13 cellular contexts compared by ENCODE assay signal in the genomic region with DNA sequence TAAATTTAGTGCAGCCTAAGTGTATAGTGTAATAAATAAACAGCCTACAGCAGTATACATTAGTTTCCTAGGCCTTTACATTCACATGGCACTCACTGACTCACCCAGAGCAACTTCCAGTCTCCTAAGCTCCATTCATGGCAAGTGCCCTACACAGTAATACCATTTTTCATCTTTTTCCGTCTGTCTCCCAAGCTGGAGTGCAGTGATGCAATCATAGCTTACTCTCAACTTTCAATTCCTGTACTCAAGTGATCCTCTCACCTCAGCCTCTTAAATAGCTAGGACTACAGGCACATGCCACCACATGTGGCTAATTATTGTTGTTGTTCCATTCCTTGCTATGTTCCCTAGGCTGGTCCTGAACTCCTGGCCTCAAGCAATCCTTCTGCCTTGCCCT. TPM values are rescaled to one million over a fixed set of nuclear protein-coding genes. Genes with fewer than 3 reads are reported as not detected.
DNase-seq lines count a peak whose midpoint lies in the region; ATAC-seq, FAIRE-seq and TF ChIP-seq lines count a peak whose summit lies in the region.
"Had no signal": no experiment of that assay in that cellular context is flagged by ENCODE, and none has a peak within 500 bp of the region (broad histone marks: within the 10 kb centered on the region; RNA-seq: fewer than 3 reads in every experiment).

No MANE protein-coding gene starts in this region.

- no peaks in the 10 kb centered on the region for H3K27me3 ChIP-seq in bronchial epithelial cell (ENCODE audit: control insufficient read depth, insufficient read depth, low read length)
- H3K27me3 ChIP-seq: thyroid gland had no signal

- H3K9me3 Mint-ChIP-seq in IgD-negative memory B cell = no peaks in the 10 kb centered on the region
- H3K9me3 Mint-ChIP-seq in memory B cell = peaks cover 3% of the 10 kb centered on the region

- no peaks in the 10 kb centered on the region for H3K36me3 ChIP-seq in bronchial epithelial cell (ENCODE audit: control insufficient read depth, insufficient read depth, low read length)
- H3K36me3 ChIP-seq: thyroid gland had no signal

- ATAC-seq in memory B cell (ENCODE audit: low read depth) (peak; percentile 75), HG02852 (IDR thresholded peaks at IDR 0.05; ENCODE audit: unreplicated experiment) (no peak), GM18520 (IDR thresholded peaks at IDR 0.05; ENCODE audit: unreplicated experiment) (no peak)

- H3K27me3 Mint-ChIP-seq in IgD-negative memory B cell (no peaks in the 10 kb centered on the region), memory B cell (no peaks in the 10 kb centered on the region)

- no peak for FAIRE-seq in bronchial epithelial cell (lab: Jason Lieb, UNC)

- DNase-seq in ELR (ENCODE audit: low read depth) (peak; percentile 8), bronchial epithelial cell (ENCODE audit: low read depth) (peak; percentile 70), memory B cell (ENCODE audit: low spot score in 2 of 2) (no peak), GM10248 (ENCODE audit: extremely low spot score) (no peak), NCI-H446 treated with DMSO at 0.1 percent for 48 hours (lab: John Stamatoyannopoulos, UW) (no peak)
- DNase-seq: activated CD8-positive, alpha-beta memory T cell treated with anti-CD3 and anti-CD28 coated beads, Interleukin-2, amount 50 U/mL, for 4 hours; cortex of kidney; stimulated activated CD4-positive, alpha-beta T cell treated with anti-CD3 and anti-CD28 coated beads, Interleukin-4, amount 100 ng/mL, for 24 hours; T-helper 1 cell; thyroid gland had no signal

- CTCF ChIA-PET in GM10248 (lab: Yijun Ruan, JAX) = interaction anchor here (1.0 to 1.6 kb wide), 4 partner anchors 9 to 65 kb away, joined by 3 to 5 read pairs (median 4); no protein-coding TSS in a partner anchor

- H3K4me3 Mint-ChIP-seq in IgD-negative memory B cell = peak overlapping the region in 2 of 4 donors; percentile 71 to 78
- peak overlapping the region; percentile 3 for H3K4me3 Mint-ChIP-seq in memory B cell

- H3K4me3 ChIP-seq in bronchial epithelial cell (ENCODE audit: low read depth, low read length) = no peak overlapping the region
- H3K4me3 ChIP-seq: thyroid gland had no signal

- no peak for TF ChIP-seq CTCF in bronchial epithelial cell (IDR thresholded peaks at IDR 0.05; ENCODE audit: insufficient read depth, low read length, severe bottlenecking)
- no peak for TF ChIP-seq CTCF in GM10248 (IDR thresholded peaks at IDR 0.05; ENCODE audit: control extremely low read depth, extremely low read depth, low read depth, missing control alignments)

- peak overlapping the region; percentile 43 to 71 (median 63) for H3K27ac Mint-ChIP-seq in IgD-negative memory B cell
- peak overlapping the region; percentile 13 for H3K27ac Mint-ChIP-seq in memory B cell

- POLR2A ChIA-PET in GM10248 (lab: Yijun Ruan, JAX) = no interaction called here

- H3K4me1 Mint-ChIP-seq in IgD-negative memory B cell = peaks cover 43 to 58% (median 48%) of the 10 kb centered on the region in 3 donors
- peaks cover 41% of the 10 kb centered on the region for H3K4me1 Mint-ChIP-seq in memory B cell

- H3K36me3 Mint-ChIP-seq in IgD-negative memory B cell (peaks cover 17% of the 10 kb centered on the region), memory B cell (peaks cover 40% of the 10 kb centered on the region)

RNA-seq across cellular contexts. Expression of gene FCHSD2, which starts 54.4 kb away (rescaled TPM):
- 72.1 TPM for polyA plus RNA-seq in IgD-negative memory B cell
- total RNA-seq in bronchial epithelial cell = 3.6 and 10.0 TPM in 2 replicates

Comparison
In these comparisons a context has a peak if more than half of its experiments do, and no peak if none do; other contexts are left out.
1. DNase-seq: peak in ELR (single experiment) and bronchial epithelial cell (single experiment); none in memory B cell (0 of 2), GM10248 (single experiment) and NCI-H446 treated with DMSO at 0.1 percent for 48 hours (single experiment).